ENCODE assay signal across 31 cellular contexts in genomic region chr5:171588046-171588445, GRCh38.
"Had no signal": no experiment of that assay in that cellular context is flagged by ENCODE, and none has a peak within 500 bp of the region (broad histone marks: within the 10 kb centered on the region; RNA-seq: fewer than 3 reads in every experiment).

No MANE protein-coding gene starts in this region.

- H3K4me3 Mint-ChIP-seq: naive thymus-derived CD8-positive, alpha-beta T cell; natural killer cell treated with Interleukin-12 subunit alpha and Interleukin-12 subunit beta and Interleukin-15 and Interleukin-18, amount 100 ng/mL, for 72 hours; nephron progenitor cell; neural crest cell; stimulated activated effector memory CD8-positive, alpha-beta T cell treated with anti-CD3 and anti-CD28 coated beads, Interleukin-12 subunit alpha, Interleukin-12 subunit beta, amount 100 ng/mL, for 72 hours; stimulated activated naive B cell treated with anti-CD40 and anti-IgM and Interleukin-4, amounts not matched to agents 10 μg/mL and 1 μg/mL and 100 μg/mL, for 72 hours; stimulated activated naive CD8-positive, alpha-beta T cell treated with anti-CD3 and anti-CD28 coated beads, Interleukin-15, Interleukin-2, amounts not matched to agents 100 ng/mL and 50 ng/mL, for 24 hours had no signal

- FAIRE-seq: small intestine, urothelium cell line had no signal

- H3K4me1 ChIP-seq: parathyroid adenoma, psoas muscle, right lobe of liver, sigmoid colon, stomach, thyroid gland, tibial nerve, upper lobe of left lung, vagina had no signal

- H3K27ac ChIP-seq: neutrophil, ovary, parathyroid adenoma, psoas muscle, right lobe of liver, sigmoid colon, stomach, thoracic aorta, thyroid gland, tibial nerve, upper lobe of left lung, vagina had no signal

- H3K9me3 ChIP-seq: neutrophil, ovary, psoas muscle, right lobe of liver, sigmoid colon, stomach, thoracic aorta, thyroid gland, upper lobe of left lung, vagina had no signal

- H3K27ac Mint-ChIP-seq: naive thymus-derived CD8-positive, alpha-beta T cell; natural killer cell treated with Interleukin-12 subunit alpha and Interleukin-12 subunit beta and Interleukin-15 and Interleukin-18, amount 100 ng/mL, for 72 hours; nephron progenitor cell; progenitor cell of endocrine pancreas; stimulated activated effector memory CD8-positive, alpha-beta T cell treated with anti-CD3 and anti-CD28 coated beads, Interleukin-12 subunit alpha, Interleukin-12 subunit beta, amount 100 ng/mL, for 72 hours; stimulated activated naive B cell treated with anti-CD40 and anti-IgM and Interleukin-4, amounts not matched to agents 10 μg/mL and 1 μg/mL and 100 μg/mL, for 72 hours; stimulated activated naive CD8-positive, alpha-beta T cell treated with anti-CD3 and anti-CD28 coated beads, Interleukin-15, Interleukin-2, amounts not matched to agents 100 ng/mL and 50 ng/mL, for 24 hours had no signal

- H3K4me3 ChIP-seq: ovary, psoas muscle, right lobe of liver, sigmoid colon, stomach, thoracic aorta, thyroid gland, tibial nerve, upper lobe of left lung, vagina had no signal

- H3K9me3 Mint-ChIP-seq: naive thymus-derived CD8-positive, alpha-beta T cell; natural killer cell treated with Interleukin-12 subunit alpha and Interleukin-12 subunit beta and Interleukin-15 and Interleukin-18, amount 100 ng/mL, for 72 hours; neural crest cell; stimulated activated effector memory CD8-positive, alpha-beta T cell treated with anti-CD3 and anti-CD28 coated beads, Interleukin-12 subunit alpha, Interleukin-12 subunit beta, amount 100 ng/mL, for 72 hours; stimulated activated naive B cell treated with anti-CD40 and anti-IgM and Interleukin-4, amounts not matched to agents 10 μg/mL and 1 μg/mL and 100 μg/mL, for 72 hours; stimulated activated naive CD8-positive, alpha-beta T cell treated with anti-CD3 and anti-CD28 coated beads, Interleukin-15, Interleukin-2, amounts not matched to agents 100 ng/mL and 50 ng/mL, for 24 hours had no signal

- H3K36me3 ChIP-seq: neutrophil, ovary, right lobe of liver, sigmoid colon, stomach, thoracic aorta, thyroid gland, tibial nerve, upper lobe of left lung, vagina had no signal

- H3K36me3 Mint-ChIP-seq: naive thymus-derived CD8-positive, alpha-beta T cell; natural killer cell treated with Interleukin-12 subunit alpha and Interleukin-12 subunit beta and Interleukin-15 and Interleukin-18, amount 100 ng/mL, for 72 hours; stimulated activated effector memory CD8-positive, alpha-beta T cell treated with anti-CD3 and anti-CD28 coated beads, Interleukin-12 subunit alpha, Interleukin-12 subunit beta, amount 100 ng/mL, for 72 hours; stimulated activated naive B cell treated with anti-CD40 and anti-IgM and Interleukin-4, amounts not matched to agents 10 μg/mL and 1 μg/mL and 100 μg/mL, for 72 hours had no signal

- DNase-seq: naive thymus-derived CD8-positive, alpha-beta T cell; nephron progenitor cell; nucleus accumbens; ovary; posterior cingulate gyrus; psoas muscle; right cardiac atrium; right lobe of liver; sigmoid colon; small intestine; stimulated activated CD4-positive, alpha-beta T cell treated with anti-CD3 and anti-CD28 coated beads, Interleukin-15, amount 100 ng/mL, for 24 hours; stimulated activated CD4-positive, alpha-beta T cell treated with anti-CD3 and anti-CD28 coated beads, Interleukin-2, amount 100 ng/mL, for 24 hours; stimulated activated CD4-positive, alpha-beta T cell treated with anti-CD3 and anti-CD28 coated beads, Interleukin-2, amount 100 ng/mL, for 48 hours; stimulated activated CD4-positive, alpha-beta T cell treated with anti-CD3 and anti-CD28 coated beads, Interleukin-4, amount 100 ng/mL, for 24 hours; stimulated activated naive B cell treated with anti-CD40 and anti-IgM and Interleukin-4, amounts not matched to agents 10 μg/mL and 1 μg/mL and 100 μg/mL, for 72 hours; stimulated activated naive CD4-positive, alpha-beta T cell treated with Interleukin-2 at 50 U/mL for 16 hours; stomach; thyroid gland; trophoblast cell; upper lobe of left lung had no signal

- H3K27me3 ChIP-seq: neutrophil, ovary, right lobe of liver, sigmoid colon, thyroid gland, tibial nerve, upper lobe of left lung, vagina had no signal

- H3K4me1 Mint-ChIP-seq: naive thymus-derived CD8-positive, alpha-beta T cell; stimulated activated effector memory CD8-positive, alpha-beta T cell treated with anti-CD3 and anti-CD28 coated beads, Interleukin-12 subunit alpha, Interleukin-12 subunit beta, amount 100 ng/mL, for 72 hours; stimulated activated naive B cell treated with anti-CD40 and anti-IgM and Interleukin-4, amounts not matched to agents 10 μg/mL and 1 μg/mL and 100 μg/mL, for 72 hours had no signal
